In the genomic region with DNA sequence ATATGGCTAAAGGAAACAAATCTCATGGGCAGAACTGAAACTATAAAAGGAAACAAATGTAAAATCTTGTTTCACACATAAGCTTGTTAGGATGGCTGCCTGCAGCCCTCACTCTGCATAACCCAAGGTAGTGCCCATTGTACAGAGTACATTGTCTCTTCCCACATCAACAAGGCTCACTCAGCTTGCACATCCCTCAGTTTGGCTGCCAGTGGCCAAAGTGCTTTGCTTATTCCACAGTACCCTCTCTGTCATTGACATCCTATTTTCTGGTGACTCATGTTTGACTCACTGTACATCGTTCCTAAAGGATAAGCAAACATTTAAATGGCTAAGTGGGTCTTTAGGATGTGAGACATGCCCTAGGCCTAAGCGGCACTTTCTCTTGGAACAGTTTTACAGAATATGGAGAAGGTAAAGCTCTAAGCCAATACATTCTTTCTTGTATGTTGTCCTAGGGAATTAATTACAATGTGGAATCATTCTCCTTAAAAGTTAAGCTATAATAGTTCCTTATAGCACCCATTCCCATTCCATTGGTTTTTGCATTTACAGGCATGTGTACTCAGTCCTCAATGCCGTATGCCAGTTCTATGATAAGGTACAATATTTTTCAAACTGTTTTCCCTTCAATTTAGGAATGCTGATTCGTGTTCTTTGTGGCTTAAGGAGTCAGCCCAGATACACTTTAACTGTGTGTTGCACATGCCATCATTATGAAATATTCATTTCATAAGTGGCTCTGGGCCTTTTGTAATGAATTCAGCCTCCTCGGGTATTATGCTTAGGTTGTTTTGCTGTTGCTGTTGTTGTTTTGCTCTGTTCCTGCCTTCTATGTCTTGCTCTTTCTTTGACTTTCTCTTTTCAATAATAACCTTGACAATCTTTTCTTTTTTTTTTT, we compare ENCODE assay signal across 1 cellular context.
A peak's percentile ranks its signal among the peaks of the same experiment; 100 is the strongest.
TF ChIP-seq lines count a peak whose summit lies in the region.

No MANE protein-coding gene starts in this region.

TF ChIP-seq in K562, 482 proteins besides CTCF, POLR2A, EP300 and RAD21:
- TF ChIP-seq CBFB (CRISPR knock-in tag; IDR thresholded peaks at IDR 0.05) (no peak), NONO (IDR thresholded peaks at IDR 0.05; ENCODE audit: low read depth in 2 of 2, low read length in 1 of 2) (no peak), PRMT5 (CRISPR knock-in tag; IDR thresholded peaks at IDR 0.05) (no peak), FOSL1 (tag; conservative IDR thresholded peaks at IDR 0.05) (peak; percentile 66), NCOA1 (IDR thresholded peaks at IDR 0.05; ENCODE audit: low read depth) (no peak)
TF ChIP-seq in K562: peak in this region for 1.
